ENCODE assay signal across 11 cellular contexts in genomic region chr10:5549462-5550249, GRCh38. TPM values are rescaled to one million over a fixed set of nuclear protein-coding genes. Genes with fewer than 3 reads are reported as not detected.
DNase-seq lines count a peak whose midpoint lies in the region; ATAC-seq and TF ChIP-seq lines count a peak whose summit lies in the region.
"Had no signal": no experiment of that assay in that cellular context is flagged by ENCODE, and none has a peak within 500 bp of the region (broad histone marks: within the 10 kb centered on the region; RNA-seq: fewer than 3 reads in every experiment).

No MANE protein-coding gene starts in this region.

- H4K8ac ChIP-seq in trophoblast cell (ENCODE audit: low read depth, low read length): peak overlapping the region; percentile 75

- H3K36me3 ChIP-seq in trophoblast cell (ENCODE audit: control insufficient read depth in 1 of 2, insufficient read depth in 2 of 2, low read length in 2 of 2): peaks cover 0 to 2% of the 10 kb centered on the region in 2 experiments
- H3K36me3 ChIP-seq: BLaER1 treated with 17β-estradiol and CSF1 and Interleukin-3, amounts not matched to agents 10 nM and 100 nM had no signal

- no peak overlapping the region for H3K9ac ChIP-seq in trophoblast cell (ENCODE audit: low read length)
- H3K9ac ChIP-seq: BLaER1 treated with 17β-estradiol and CSF1 and Interleukin-3, amounts not matched to agents 10 nM and 100 nM had no signal

- peaks cover 84 to 92% of the 10 kb centered on the region in 2 experiments for H3K4me1 ChIP-seq in trophoblast cell (ENCODE audit: control insufficient read depth in 1 of 2, insufficient read depth in 2 of 2, low read length in 2 of 2)

- peak overlapping the region; percentile 85 for H3K27ac ChIP-seq in C4-2B
- H3K27ac ChIP-seq in coronary artery: peak overlapping the region; percentile 38 to 83
- H3K27ac ChIP-seq in trophoblast cell (ENCODE audit: low read depth, low read length): peak overlapping the region; percentile 98
- H3K27ac ChIP-seq: BLaER1 treated with 17β-estradiol and CSF1 and Interleukin-3, amounts not matched to agents 10 nM and 100 nM had no signal

- peak; percentile 10 for DNase-seq in NAMALWA (ENCODE audit: low spot score)
- no peak for DNase-seq in coronary artery (ENCODE audit: low spot score)
- DNase-seq in trophoblast cell: peak in 1 of 2 donors; percentile 46
- DNase-seq in cerebellar nuclear complex (lab: John Stamatoyannopoulos, UW): no peak
- DNase-seq: cortex of kidney, MM.1S had no signal

- no peak overlapping the region for H3K23ac ChIP-seq in trophoblast cell (ENCODE audit: low read length)

- H3K18ac ChIP-seq in trophoblast cell (ENCODE audit: low read length): peak overlapping the region; percentile 91

- peak overlapping the region; percentile 93 for H2BK12ac ChIP-seq in trophoblast cell (ENCODE audit: low read length)

- H4K12ac ChIP-seq in trophoblast cell (ENCODE audit: low read depth, low read length): no peak overlapping the region

- peak overlapping the region; percentile 90 for H3K14ac ChIP-seq in trophoblast cell (ENCODE audit: low read length)

- H3K79me2 ChIP-seq in trophoblast cell (ENCODE audit: control insufficient read depth, insufficient read depth, low read length, poor library complexity): peaks cover 41% of the 10 kb centered on the region

- ATAC-seq in HG03342 (IDR thresholded peaks at IDR 0.05; ENCODE audit: unreplicated experiment): no peak
- ATAC-seq in HG03097 (IDR thresholded peaks at IDR 0.05; ENCODE audit: low FRiP score, unreplicated experiment): no peak
- ATAC-seq in HG03439 (IDR thresholded peaks at IDR 0.05; ENCODE audit: unreplicated experiment): no peak

- H3K4me2 ChIP-seq in trophoblast cell (ENCODE audit: low read length): no peak overlapping the region

- H4K91ac ChIP-seq in trophoblast cell (ENCODE audit: low read depth, low read length): peak overlapping the region; percentile 100

- H3K9me3 ChIP-seq in trophoblast cell (ENCODE audit: insufficient read depth, low read depth, low read length): no peaks in the 10 kb centered on the region
- H3K9me3 ChIP-seq: BLaER1 treated with 17β-estradiol and CSF1 and Interleukin-3, amounts not matched to agents 10 nM and 100 nM had no signal

- peak overlapping the region; percentile 100 for H2BK120ac ChIP-seq in trophoblast cell (ENCODE audit: insufficient read depth, low read length, poor library complexity)

- H3K4ac ChIP-seq in trophoblast cell (ENCODE audit: low read depth, low read length): peak overlapping the region; percentile 28

- no peak overlapping the region for H3K4me3 ChIP-seq in coronary artery
- H3K4me3 ChIP-seq in trophoblast cell (ENCODE audit: low read depth, low read length): no peak overlapping the region
- H3K4me3 ChIP-seq: BLaER1 treated with 17β-estradiol and CSF1 and Interleukin-3, amounts not matched to agents 10 nM and 100 nM had no signal

- H3K27me3 ChIP-seq in trophoblast cell (ENCODE audit: insufficient read depth, low read length): no peaks in the 10 kb centered on the region
- H3K27me3 ChIP-seq: BLaER1 treated with 17β-estradiol and CSF1 and Interleukin-3, amounts not matched to agents 10 nM and 100 nM had no signal

- no CpG with 5 or more reads among the region's 16 CpGs for WGBS in trophoblast cell (ENCODE audit: extremely low coverage, insufficient coverage, insufficient read length)

- peak overlapping the region; percentile 73 for H2AK5ac ChIP-seq in trophoblast cell (ENCODE audit: low read length)

- TF ChIP-seq CTCF in C4-2B (conservative IDR thresholded peaks at IDR 0.05) (no peak), coronary artery (IDR thresholded peaks at IDR 0.05) (no peak)

- H2AFZ ChIP-seq in trophoblast cell (ENCODE audit: insufficient read depth, low read length, poor library complexity): no peak overlapping the region

- peaks cover 96% of the 10 kb centered on the region for H3K79me1 ChIP-seq in trophoblast cell (ENCODE audit: low read length)

- H2BK5ac ChIP-seq in trophoblast cell (ENCODE audit: low read depth, low read length, poor library complexity): peak overlapping the region; percentile 99

RNA-seq across cellular contexts. Expression of gene CALML3, which starts 24.9 kb away (rescaled TPM):
- not detected in 2 replicates for polyA plus RNA-seq in trophoblast cell (2013)

RNA-seq across cellular contexts. Expression of gene CALML5, which starts 50.3 kb away (rescaled TPM):
- polyA plus RNA-seq in trophoblast cell (2013): 0.07 and 0.14 TPM in 2 replicates
